ENCODE assay signal across 17 cellular contexts in the genomic region with DNA sequence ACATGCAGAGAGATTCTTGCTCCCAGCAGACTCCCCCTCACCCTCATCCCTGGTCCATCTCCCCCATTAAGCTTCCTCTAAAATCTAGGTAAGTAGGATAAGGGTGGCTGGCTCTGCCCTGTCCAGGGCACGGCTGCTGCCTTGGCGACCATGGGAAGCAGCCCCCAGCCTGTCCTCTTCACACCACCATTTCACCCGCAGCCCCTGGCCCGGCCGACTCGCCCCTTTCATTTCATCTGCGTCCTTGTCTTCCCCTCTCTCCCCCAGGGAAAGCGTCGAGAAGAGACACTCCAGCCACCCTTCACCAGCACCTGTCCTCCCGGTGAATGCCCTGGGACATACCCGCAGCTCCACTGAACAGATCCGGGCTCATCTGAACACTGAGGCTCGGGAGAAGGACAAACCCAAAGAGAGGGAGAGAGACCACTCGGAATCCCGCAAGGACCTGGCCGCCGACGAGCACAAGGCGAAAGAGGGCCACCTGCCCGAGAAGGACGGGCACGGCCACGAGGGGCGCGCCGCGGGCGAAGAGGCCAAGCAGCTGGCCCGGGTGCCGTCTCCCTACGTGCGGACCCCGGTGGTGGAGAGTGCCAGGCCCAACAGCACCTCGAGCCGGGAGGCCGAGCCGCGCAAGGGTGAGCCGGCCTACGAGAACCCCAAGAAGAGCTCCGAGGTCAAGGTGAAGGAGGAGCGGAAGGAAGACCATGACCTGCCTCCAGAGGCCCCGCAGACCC.
DNase-seq lines count a peak whose midpoint lies in the region; ATAC-seq lines count a peak whose summit lies in the region.
"Had no signal": no experiment of that assay in that cellular context is flagged by ENCODE, and none has a peak within 500 bp of the region (broad histone marks: within the 10 kb centered on the region; RNA-seq: fewer than 3 reads in every experiment).

No MANE protein-coding gene starts in this region.

- intact Hi-C loops in activated CD4-positive, alpha-beta memory T cell treated with anti-CD3 and anti-CD28 coated beads for 36 hours (cut with micrococcal nuclease): loop anchor here (5.0 kb wide), 1 partner anchor 112 kb away; no protein-coding TSS in a partner anchor
- intact Hi-C loops in activated T-helper 1 cell treated with anti-CD3 and anti-CD28 coated beads, Interleukin-12 subunit alpha, Interleukin-12 subunit beta, Interleukin-2, Interleukin-4 antibody, amounts not matched to agents 30 ng/mL and 10 ng/mL and 1 ng/mL, durations not matched to agents 14 hours and 24 hours and 36 hours (cut with micrococcal nuclease): no loop called here

- CTCF ChIA-PET in activated CD4-positive, alpha-beta memory T cell treated with anti-CD3 and anti-CD28 coated beads, Interleukin-2, amount 10 ng/mL, durations not matched to agents 7 days and 5 days (lab: Charles Lee): interaction anchor here (1.0 to 1.5 kb wide), 3 partner anchors 12 to 14 kb away, joined by 3 to 12 read pairs (median 5); no protein-coding TSS in a partner anchor
- CTCF ChIA-PET in activated CD4-positive, alpha-beta memory T cell treated with anti-CD3 and anti-CD28 coated beads for 36 hours (lab: Charles Lee): interaction anchor here (3.3 kb wide), 1 partner anchor 13 kb away, joined by 12 read pairs; no protein-coding TSS in a partner anchor

- no peaks in the 10 kb centered on the region for H3K27me3 ChIP-seq in effector memory CD4-positive, alpha-beta T cell (replicated peaks; ENCODE audit: control insufficient read depth, insufficient read depth, low read length, poor library complexity, severe bottlenecking)
- H3K27me3 ChIP-seq: MG63 had no signal

- peak overlapping the region; percentile 93 for H3K27ac Mint-ChIP-seq in activated CD4-positive, alpha-beta memory T cell treated with anti-CD3 and anti-CD28 coated beads, Interleukin-2, amount 10 ng/mL, durations not matched to agents 7 days and 5 days
- no peak overlapping the region for H3K27ac Mint-ChIP-seq in activated CD4-positive, alpha-beta memory T cell treated with anti-CD3 and anti-CD28 coated beads for 36 hours
- peak overlapping the region; percentile 95 for H3K27ac Mint-ChIP-seq in stimulated activated effector memory CD8-positive, alpha-beta T cell treated with anti-CD3 and anti-CD28 coated beads, Interleukin-12 subunit alpha, Interleukin-12 subunit beta, amount 100 ng/mL, for 72 hours
- H3K27ac Mint-ChIP-seq in activated T-helper 1 cell treated with anti-CD3 and anti-CD28 coated beads, Interleukin-12 subunit alpha, Interleukin-12 subunit beta, Interleukin-2, Interleukin-4 antibody, amounts not matched to agents 30 ng/mL and 10 ng/mL and 1 ng/mL, durations not matched to agents 14 hours and 24 hours and 36 hours: no peak overlapping the region

- H3K36me3 ChIP-seq in effector memory CD4-positive, alpha-beta T cell (ENCODE audit: control insufficient read depth, insufficient read depth, low read length): peaks cover 11% of the 10 kb centered on the region

- peak; percentile 7 for ATAC-seq in left lobe of liver
- ATAC-seq in stimulated activated effector memory CD8-positive, alpha-beta T cell treated with anti-CD3 and anti-CD28 coated beads, Interleukin-12 subunit alpha, Interleukin-12 subunit beta, amount 100 ng/mL, for 72 hours: no peak
- ATAC-seq in GM18519 (IDR thresholded peaks at IDR 0.05; ENCODE audit: low FRiP score, unreplicated experiment): no peak
- ATAC-seq: HepG2, Right ventricle myocardium inferior had no signal

- H3K9me3 Mint-ChIP-seq in activated CD4-positive, alpha-beta memory T cell treated with anti-CD3 and anti-CD28 coated beads, Interleukin-2, amount 10 ng/mL, durations not matched to agents 7 days and 5 days: peaks cover 11% of the 10 kb centered on the region
- no peaks in the 10 kb centered on the region for H3K9me3 Mint-ChIP-seq in activated CD4-positive, alpha-beta memory T cell treated with anti-CD3 and anti-CD28 coated beads for 36 hours
- no peaks in the 10 kb centered on the region for H3K9me3 Mint-ChIP-seq in stimulated activated effector memory CD8-positive, alpha-beta T cell treated with anti-CD3 and anti-CD28 coated beads, Interleukin-12 subunit alpha, Interleukin-12 subunit beta, amount 100 ng/mL, for 72 hours
- peaks cover 7% of the 10 kb centered on the region for H3K9me3 Mint-ChIP-seq in activated T-helper 1 cell treated with anti-CD3 and anti-CD28 coated beads, Interleukin-12 subunit alpha, Interleukin-12 subunit beta, Interleukin-2, Interleukin-4 antibody, amounts not matched to agents 30 ng/mL and 10 ng/mL and 1 ng/mL, durations not matched to agents 14 hours and 24 hours and 36 hours

- H3K4me1 Mint-ChIP-seq in activated CD4-positive, alpha-beta memory T cell treated with anti-CD3 and anti-CD28 coated beads, Interleukin-2, amount 10 ng/mL, durations not matched to agents 7 days and 5 days: peaks cover 36% of the 10 kb centered on the region
- H3K4me1 Mint-ChIP-seq in activated CD4-positive, alpha-beta memory T cell treated with anti-CD3 and anti-CD28 coated beads for 36 hours (ENCODE audit: low read depth): peaks cover 21% of the 10 kb centered on the region
- peaks cover 31% of the 10 kb centered on the region for H3K4me1 Mint-ChIP-seq in stimulated activated effector memory CD8-positive, alpha-beta T cell treated with anti-CD3 and anti-CD28 coated beads, Interleukin-12 subunit alpha, Interleukin-12 subunit beta, amount 100 ng/mL, for 72 hours
- peaks cover 14% of the 10 kb centered on the region for H3K4me1 Mint-ChIP-seq in activated T-helper 1 cell treated with anti-CD3 and anti-CD28 coated beads, Interleukin-12 subunit alpha, Interleukin-12 subunit beta, Interleukin-2, Interleukin-4 antibody, amounts not matched to agents 30 ng/mL and 10 ng/mL and 1 ng/mL, durations not matched to agents 14 hours and 24 hours and 36 hours (ENCODE audit: low read depth)

- H3K27me3 Mint-ChIP-seq in activated CD4-positive, alpha-beta memory T cell treated with anti-CD3 and anti-CD28 coated beads, Interleukin-2, amount 10 ng/mL, durations not matched to agents 7 days and 5 days: no peaks in the 10 kb centered on the region
- H3K27me3 Mint-ChIP-seq in activated CD4-positive, alpha-beta memory T cell treated with anti-CD3 and anti-CD28 coated beads for 36 hours: no peaks in the 10 kb centered on the region
- H3K27me3 Mint-ChIP-seq in activated T-helper 1 cell treated with anti-CD3 and anti-CD28 coated beads, Interleukin-12 subunit alpha, Interleukin-12 subunit beta, Interleukin-2, Interleukin-4 antibody, amounts not matched to agents 30 ng/mL and 10 ng/mL and 1 ng/mL, durations not matched to agents 14 hours and 24 hours and 36 hours (ENCODE audit: insufficient read depth): no peaks in the 10 kb centered on the region

- H3K4me1 ChIP-seq in effector memory CD4-positive, alpha-beta T cell (ENCODE audit: control insufficient read depth, insufficient read depth, low read length, poor library complexity, severe bottlenecking): peaks cover 18% of the 10 kb centered on the region

- peak overlapping the region; percentile 75 for H3K27ac ChIP-seq in effector memory CD4-positive, alpha-beta T cell (ENCODE audit: insufficient read depth, low read length, poor library complexity, severe bottlenecking)

- POLR2A ChIA-PET in activated CD4-positive, alpha-beta memory T cell treated with anti-CD3 and anti-CD28 coated beads, Interleukin-2, amount 10 ng/mL, durations not matched to agents 7 days and 5 days (lab: Charles Lee): interaction anchor here (4.9 kb wide), 1 partner anchor 12 kb away, joined by 75 read pairs; no protein-coding TSS in a partner anchor
- POLR2A ChIA-PET in activated CD4-positive, alpha-beta memory T cell treated with anti-CD3 and anti-CD28 coated beads for 36 hours (lab: Charles Lee): no interaction called here

- no peak for DNase-seq in activated CD4-positive, alpha-beta memory T cell treated with anti-CD3 and anti-CD28 coated beads, Interleukin-2, amount 10 ng/mL, durations not matched to agents 7 days and 5 days
- no peak for DNase-seq in activated CD4-positive, alpha-beta memory T cell treated with anti-CD3 and anti-CD28 coated beads for 36 hours
- DNase-seq in effector memory CD4-positive, alpha-beta T cell: no peak
- no peak for DNase-seq in left lobe of liver (ENCODE audit: low spot score)
- no peak for DNase-seq in stimulated activated effector memory CD8-positive, alpha-beta T cell treated with anti-CD3 and anti-CD28 coated beads, Interleukin-12 subunit alpha, Interleukin-12 subunit beta, amount 100 ng/mL, for 72 hours (ENCODE audit: low spot score in 2 of 2)
- no peak for DNase-seq in activated T-helper 1 cell treated with anti-CD3 and anti-CD28 coated beads, Interleukin-12 subunit alpha, Interleukin-12 subunit beta, Interleukin-2, Interleukin-4 antibody, amounts not matched to agents 30 ng/mL and 10 ng/mL and 1 ng/mL, durations not matched to agents 14 hours and 24 hours and 36 hours (ENCODE audit: low spot score)
- DNase-seq in AG08396 (ENCODE audit: low spot score): no peak
- DNase-seq: GDM1, MG63, NCI-H1417, NCI-H187, NCI-H446 treated with DMSO at 0.1 percent for 48 hours, NCI-H526 treated with DMSO at 0.1 percent for 48 hours had no signal

- peaks cover 41% of the 10 kb centered on the region for H3K36me3 Mint-ChIP-seq in activated CD4-positive, alpha-beta memory T cell treated with anti-CD3 and anti-CD28 coated beads, Interleukin-2, amount 10 ng/mL, durations not matched to agents 7 days and 5 days (ENCODE audit: low read depth)
- H3K36me3 Mint-ChIP-seq in activated CD4-positive, alpha-beta memory T cell treated with anti-CD3 and anti-CD28 coated beads for 36 hours: peaks cover 13% of the 10 kb centered on the region
- H3K36me3 Mint-ChIP-seq in stimulated activated effector memory CD8-positive, alpha-beta T cell treated with anti-CD3 and anti-CD28 coated beads, Interleukin-12 subunit alpha, Interleukin-12 subunit beta, amount 100 ng/mL, for 72 hours: peaks cover 91% of the 10 kb centered on the region
- H3K36me3 Mint-ChIP-seq in activated T-helper 1 cell treated with anti-CD3 and anti-CD28 coated beads, Interleukin-12 subunit alpha, Interleukin-12 subunit beta, Interleukin-2, Interleukin-4 antibody, amounts not matched to agents 30 ng/mL and 10 ng/mL and 1 ng/mL, durations not matched to agents 14 hours and 24 hours and 36 hours (ENCODE audit: low read depth): no peaks in the 10 kb centered on the region

- H3K4me3 Mint-ChIP-seq in activated CD4-positive, alpha-beta memory T cell treated with anti-CD3 and anti-CD28 coated beads, Interleukin-2, amount 10 ng/mL, durations not matched to agents 7 days and 5 days: no peak overlapping the region
- H3K4me3 Mint-ChIP-seq in activated CD4-positive, alpha-beta memory T cell treated with anti-CD3 and anti-CD28 coated beads for 36 hours: no peak overlapping the region
- no peak overlapping the region for H3K4me3 Mint-ChIP-seq in stimulated activated effector memory CD8-positive, alpha-beta T cell treated with anti-CD3 and anti-CD28 coated beads, Interleukin-12 subunit alpha, Interleukin-12 subunit beta, amount 100 ng/mL, for 72 hours
- no peak overlapping the region for H3K4me3 Mint-ChIP-seq in activated T-helper 1 cell treated with anti-CD3 and anti-CD28 coated beads, Interleukin-12 subunit alpha, Interleukin-12 subunit beta, Interleukin-2, Interleukin-4 antibody, amounts not matched to agents 30 ng/mL and 10 ng/mL and 1 ng/mL, durations not matched to agents 14 hours and 24 hours and 36 hours

- H3K4me3 ChIP-seq in effector memory CD4-positive, alpha-beta T cell (ENCODE audit: insufficient read depth, low read depth, low read length, poor library complexity, severe bottlenecking): no peak overlapping the region
- H3K4me3 ChIP-seq: K562, MG63 had no signal

- H3K9me3 ChIP-seq in effector memory CD4-positive, alpha-beta T cell (ENCODE audit: control insufficient read depth, low read length): no peaks in the 10 kb centered on the region
- H3K9me3 ChIP-seq: MG63 had no signal

Comparison
In these comparisons a context has a peak if more than half of its experiments do, and no peak if none do; other contexts are left out.
1. H3K27ac Mint-ChIP-seq: peak in activated CD4-positive, alpha-beta memory T cell treated with anti-CD3 and anti-CD28 coated beads, Interleukin-2, amount 10 ng/mL, durations not matched to agents 7 days and 5 days (single experiment) and stimulated activated effector memory CD8-positive, alpha-beta T cell treated with anti-CD3 and anti-CD28 coated beads, Interleukin-12 subunit alpha, Interleukin-12 subunit beta, amount 100 ng/mL, for 72 hours (single experiment); none in activated CD4-positive, alpha-beta memory T cell treated with anti-CD3 and anti-CD28 coated beads for 36 hours (single experiment) and activated T-helper 1 cell treated with anti-CD3 and anti-CD28 coated beads, Interleukin-12 subunit alpha, Interleukin-12 subunit beta, Interleukin-2, Interleukin-4 antibody, amounts not matched to agents 30 ng/mL and 10 ng/mL and 1 ng/mL, durations not matched to agents 14 hours and 24 hours and 36 hours (single experiment).